10 cellular contexts compared by ENCODE assay signal in genomic region chr5:14450055-14450524, GRCh38.
DNase-seq lines count a peak whose midpoint lies in the region; ATAC-seq, FAIRE-seq and TF ChIP-seq lines count a peak whose summit lies in the region.
"Had no signal": no experiment of that assay in that cellular context is flagged by ENCODE, and none has a peak within 500 bp of the region (broad histone marks: within the 10 kb centered on the region; RNA-seq: fewer than 3 reads in every experiment).

No MANE protein-coding gene starts in this region.

- H3K23ac ChIP-seq in H9 (ENCODE audit: insufficient read length, low read depth, low read length), result no peak overlapping the region

- H3K9me3 ChIP-seq in H9 (ENCODE audit: control insufficient read depth, low read depth, low read length) (no peaks in the 10 kb centered on the region), ascending aorta (no peaks in the 10 kb centered on the region), stomach (no peaks in the 10 kb centered on the region), kidney (ENCODE audit: control insufficient read depth in 1 of 2, low read length in 2 of 2) (no peaks in the 10 kb centered on the region)

- no peak overlapping the region for H4K91ac ChIP-seq in H9 (ENCODE audit: insufficient read length, low read depth, low read length)

- H3K79me2 ChIP-seq in H9 (ENCODE audit: insufficient read depth, low read length), result no peaks in the 10 kb centered on the region

- H2BK120ac ChIP-seq in H9 (ENCODE audit: low read depth, low read length, poor library complexity, severe bottlenecking), result no peak overlapping the region

- no peak for TF ChIP-seq POLR2A in stomach (IDR thresholded peaks at IDR 0.05)

- H3K18ac ChIP-seq in H9 (ENCODE audit: insufficient read length, low read depth, low read length), result no peak overlapping the region

- TF ChIP-seq EP300 in stomach (IDR thresholded peaks at IDR 0.05), result no peak

- no peak overlapping the region for H3K4me2 ChIP-seq in H9 (ENCODE audit: insufficient read depth, insufficient read length, low read length)

- no peak overlapping the region for H4K8ac ChIP-seq in H9 (replicated peaks; ENCODE audit: insufficient read length, low read depth, low read length)

- intact Hi-C loops in ascending aorta (cut with DNase I) (no loop called here), stomach (cut with DNase I; ENCODE audit: low total_unique reads) (no loop called here), kidney (cut with DNase I) (no loop called here)

- TF ChIP-seq CTCF in H9 (conservative IDR thresholded peaks at IDR 0.05) (no peak), ascending aorta (IDR thresholded peaks at IDR 0.05) (no peak), stomach (IDR thresholded peaks at IDR 0.05) (no peak), GM10248 (IDR thresholded peaks at IDR 0.05; ENCODE audit: control extremely low read depth, extremely low read depth, low read depth, missing control alignments) (no peak), kidney (IDR thresholded peaks at IDR 0.05; ENCODE audit: borderline replicate concordance, extremely low read depth, insufficient read depth) (no peak)

- H3K4me3 ChIP-seq in ascending aorta, result no peak overlapping the region
- H3K4me3 ChIP-seq in stomach, result no peak overlapping the region
- no peak overlapping the region for H3K4me3 ChIP-seq in kidney (ENCODE audit: low read length in 2 of 2)

- H3K4ac ChIP-seq in H9 (ENCODE audit: low read depth, low read length), result no peak overlapping the region

- no peak overlapping the region for H3T11ph ChIP-seq in H9 (ENCODE audit: low read length)

- H3K27me3 Mint-ChIP-seq in H9 (ENCODE audit: low read depth), result no peaks in the 10 kb centered on the region

- FAIRE-seq in kidney (lab: Jason Lieb, UNC), result no peak
- FAIRE-seq: keratinocyte had no signal

- H3K14ac ChIP-seq in H9 (ENCODE audit: insufficient read depth, low read length), result no peak overlapping the region

- H3K79me1 ChIP-seq in H9 (ENCODE audit: insufficient read depth, low read depth, low read length, poor library complexity, severe bottlenecking), result no peaks in the 10 kb centered on the region

- no peak overlapping the region for H3K56ac ChIP-seq in H9 (ENCODE audit: insufficient read length, low read depth, low read length)

- no peaks in the 10 kb centered on the region for H4K20me1 ChIP-seq in H9 (ENCODE audit: control insufficient read depth, insufficient read depth, insufficient read length)

- no peak overlapping the region for H2BK5ac ChIP-seq in H9 (ENCODE audit: insufficient read length, low read length)

- no peak overlapping the region for H3K4me3 Mint-ChIP-seq in H9
- H3K4me3 Mint-ChIP-seq: T-helper 1 cell treated with Interleukin-12 subunit alpha and Interleukin-12 subunit beta and Interleukin-4 antibody, amounts not matched to agents 30 μg/mL and 1 μg/mL, for 36 hours had no signal

- H3K9me3 Mint-ChIP-seq in H9, result peaks cover 7% of the 10 kb centered on the region in 2 experiments; a peak in 4 of 5 replicates
- H3K9me3 Mint-ChIP-seq: T-helper 1 cell treated with Interleukin-12 subunit alpha and Interleukin-12 subunit beta and Interleukin-4 antibody, amounts not matched to agents 30 μg/mL and 1 μg/mL, for 36 hours had no signal

- no peak overlapping the region for H3K27ac ChIP-seq in H9 (ENCODE audit: insufficient read length, low read depth, low read length)
- peak overlapping the region; percentile 74 to 77 for H3K27ac ChIP-seq in ascending aorta
- H3K27ac ChIP-seq in stomach, result peak overlapping the region in 4 of 5 donors; percentile 18 to 76 (median 70)
- H3K27ac ChIP-seq in kidney (ENCODE audit: low read depth in 2 of 2, low read length in 2 of 2), result peak overlapping the region in 1 of 2 donors; percentile 49

- H3K36me3 ChIP-seq in ascending aorta (peaks cover 4 to 14% of the 10 kb centered on the region in 2 donors), stomach (peaks cover 0 to 28% (median 13%) of the 10 kb centered on the region in 4 donors), kidney (ENCODE audit: control insufficient read depth in 1 of 2, insufficient read depth in 2 of 2, low read length in 2 of 2) (no peaks in the 10 kb centered on the region)

- no peak overlapping the region for H2BK12ac ChIP-seq in H9 (ENCODE audit: insufficient read length, low read depth, low read length)

- no peaks in the 10 kb centered on the region for H3K27me3 ChIP-seq in H9 (ENCODE audit: insufficient read depth, low read length)
- H3K27me3 ChIP-seq in ascending aorta, result no peaks in the 10 kb centered on the region
- H3K27me3 ChIP-seq in stomach, result no peaks in the 10 kb centered on the region

- peaks cover 40 to 43% of the 10 kb centered on the region in 2 experiments for H3K4me1 Mint-ChIP-seq in H9

- CTCF ChIA-PET in GM10248 (lab: Yijun Ruan, JAX), result no interaction called here

- H3K27ac Mint-ChIP-seq in H9, result peak overlapping the region; percentile 5 to 78 (median 74); a peak in 3 of 7 replicates
- H3K27ac Mint-ChIP-seq: T-helper 1 cell treated with Interleukin-12 subunit alpha and Interleukin-12 subunit beta and Interleukin-4 antibody, amounts not matched to agents 30 μg/mL and 1 μg/mL, for 36 hours had no signal

- no peak overlapping the region for H2AFZ ChIP-seq in H9 (ENCODE audit: low read length)

- H3K9ac ChIP-seq in H9 (ENCODE audit: extremely low read depth, insufficient read length, low read length) (no peak overlapping the region), kidney (ENCODE audit: low read length in 2 of 2) (no peak overlapping the region)

- no peak overlapping the region for H2AK5ac ChIP-seq in H9 (ENCODE audit: insufficient read length, low read length)

- no peaks in the 10 kb centered on the region for H3K23me2 ChIP-seq in H9 (ENCODE audit: insufficient read length, low read depth, low read length, poor library complexity, severe bottlenecking)

- no peak overlapping the region for H2BK20ac ChIP-seq in H9 (ENCODE audit: low read depth, low read length, poor library complexity, severe bottlenecking)

- peaks cover 17 to 27% (median 19%) of the 10 kb centered on the region in 3 experiments for H3K36me3 Mint-ChIP-seq in H9 (ENCODE audit: insufficient read depth in 1 of 3, low read depth in 3 of 3)

- no peak for DNase-seq in H9
- DNase-seq in ascending aorta (ENCODE audit: low spot score in 2 of 2), result peak in 1 of 2 donors; percentile 83
- DNase-seq in iris pigment epithelial cell (ENCODE audit: low read depth), result peak; percentile 99
- no peak for DNase-seq in stomach
- DNase-seq in GM10248 (ENCODE audit: extremely low spot score), result no peak
- DNase-seq in kidney, result no peak
- DNase-seq: NCI-H1694 had no signal

- no peak overlapping the region for H2BK15ac ChIP-seq in H9 (ENCODE audit: low read depth, low read length)

- peaks cover 12% of the 10 kb centered on the region; the same call in 1 of the 2 replicates for H3K4me1 ChIP-seq in H9 (ENCODE audit: insufficient read depth, low read length)
- peaks cover 0 to 25% of the 10 kb centered on the region in 2 donors for H3K4me1 ChIP-seq in ascending aorta
- peaks cover 0 to 65% (median 27%) of the 10 kb centered on the region in 4 donors for H3K4me1 ChIP-seq in stomach
- H3K4me1 ChIP-seq in kidney (ENCODE audit: control insufficient read depth in 1 of 2, insufficient read depth in 1 of 2, low read depth in 1 of 2, low read length in 2 of 2), result peaks cover 5 to 12% of the 10 kb centered on the region in 2 donors

- no peak for ATAC-seq in GM19452 (IDR thresholded peaks at IDR 0.05; ENCODE audit: unreplicated experiment)

- POLR2A ChIA-PET in GM10248 (lab: Yijun Ruan, JAX), result no interaction called here

- no peak overlapping the region for H4K5ac ChIP-seq in H9 (ENCODE audit: insufficient read length, low read depth, low read length)

- no CpG with 5 or more reads among the region's 11 CpGs for WGBS in H9 (ENCODE audit: extremely low coverage, insufficient read length, low lambda C conversion rate)
- 79 to 86% (median 83%) methylated on average over 11 of the region's 11 CpGs for WGBS in stomach, 5 donors
